24 cellular contexts compared by ENCODE assay signal in the genomic region with DNA sequence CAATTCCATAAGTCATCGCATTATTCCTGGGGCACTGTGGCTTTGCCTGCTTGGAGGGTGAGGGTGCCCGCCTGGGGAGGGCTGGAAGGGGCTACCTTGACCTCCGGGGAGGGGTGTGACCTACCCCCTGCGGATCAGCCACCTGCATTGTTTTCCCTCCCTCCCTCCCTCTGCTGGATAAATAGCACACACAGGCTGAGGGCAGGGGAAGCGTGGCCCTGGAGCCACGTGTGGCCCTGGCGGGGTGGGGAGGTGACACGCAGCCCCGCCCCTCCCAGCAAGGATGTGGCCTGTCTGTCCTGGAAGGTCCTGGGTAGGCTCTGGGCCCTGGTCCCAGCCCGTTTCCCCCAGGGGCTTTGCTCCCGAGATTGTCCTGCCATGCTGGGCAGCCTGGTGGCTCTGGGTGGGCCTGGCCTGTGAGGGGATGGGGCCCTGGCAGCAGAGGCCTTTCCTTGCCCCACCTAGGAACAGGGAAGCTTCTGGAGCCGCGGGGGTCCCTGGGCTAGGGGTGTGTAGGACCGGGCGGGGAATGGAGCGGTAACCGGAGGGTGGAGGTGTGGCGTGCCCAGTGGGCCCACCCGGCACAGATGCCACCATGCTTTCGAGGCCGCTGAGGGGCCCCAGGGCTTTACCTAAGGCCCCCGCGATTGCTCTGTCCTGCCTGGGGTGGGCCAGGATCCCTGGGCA. TPM values are rescaled to one million over a fixed set of nuclear protein-coding genes. Genes with fewer than 3 reads are reported as not detected.
DNase-seq lines count a peak whose midpoint lies in the region; ATAC-seq, FAIRE-seq and TF ChIP-seq lines count a peak whose summit lies in the region.
"Had no signal": no experiment of that assay in that cellular context is flagged by ENCODE, and none has a peak within 500 bp of the region (broad histone marks: within the 10 kb centered on the region; RNA-seq: fewer than 3 reads in every experiment).

No MANE protein-coding gene starts in this region.

- H3K4me3 ChIP-seq in H7 (ENCODE audit: insufficient read depth, low read depth, low read length) (no peak overlapping the region), keratinocyte (ENCODE audit: control insufficient read depth in 2 of 3, extremely low read depth in 1 of 3, insufficient read depth in 2 of 3, low read depth in 1 of 3, low read length in 3 of 3) (peak overlapping the region in 1 of 3 experiments; percentile 37), spleen (peak overlapping the region in 1 of 8 donors; percentile 39)
- H3K4me3 ChIP-seq: heart left ventricle, left lung had no signal

- no peaks in the 10 kb centered on the region for H3K36me3 ChIP-seq in H7 (replicated peaks; ENCODE audit: control insufficient read depth, insufficient read depth, low read length)
- peaks cover 0 to 2% of the 10 kb centered on the region in 2 experiments for H3K36me3 ChIP-seq in keratinocyte (ENCODE audit: control insufficient read depth in 2 of 2, extremely low read depth in 1 of 2, insufficient read depth in 2 of 2, low read length in 2 of 2)
- peaks cover 0 to 3% (median 0%) of the 10 kb centered on the region in 6 donors for H3K36me3 ChIP-seq in spleen
- H3K36me3 ChIP-seq: brain microvascular endothelial cell, heart left ventricle, left lung had no signal

- FAIRE-seq in keratinocyte (lab: Jason Lieb, UNC): no peak
- FAIRE-seq: colon, GM12892, H54, TTC549 had no signal

- H3K27ac ChIP-seq in keratinocyte (ENCODE audit: control insufficient read depth, insufficient read depth, low read length): no peak overlapping the region
- peak overlapping the region in 7 of 8 donors; percentile 3 to 78 (median 48) for H3K27ac ChIP-seq in spleen
- H3K27ac ChIP-seq: brain microvascular endothelial cell had no signal

- no peaks in the 10 kb centered on the region for H3K27me3 ChIP-seq in H7 (ENCODE audit: control insufficient read depth, insufficient read depth, low read length)
- H3K27me3 ChIP-seq in keratinocyte (ENCODE audit: control insufficient read depth, extremely low read depth, insufficient read depth, low read length): no peaks in the 10 kb centered on the region
- no peaks in the 10 kb centered on the region for H3K27me3 ChIP-seq in spleen (replicated peaks in 1 of 7)
- H3K27me3 ChIP-seq: brain microvascular endothelial cell, heart left ventricle, left lung had no signal

- intact Hi-C loops in spleen (cut with DNase I; ENCODE audit: low total_unique reads): no loop called here

- H3K9me3 ChIP-seq in T-helper 17 cell (ENCODE audit: control insufficient read depth, low read length, poor library complexity, severe bottlenecking) (no peaks in the 10 kb centered on the region), keratinocyte (ENCODE audit: control insufficient read depth, low read depth, low read length) (no peaks in the 10 kb centered on the region), spleen (no peaks in the 10 kb centered on the region)
- H3K9me3 ChIP-seq: heart left ventricle, left lung had no signal

- WGBS in spleen, 5 donors: 73 to 88% (median 74%) methylated on average over 6 to 23 of the region's 23 CpGs

- peak overlapping the region; percentile 61 for H3K4me2 ChIP-seq in keratinocyte (ENCODE audit: control insufficient read depth, extremely low read depth, insufficient read depth, low read depth, low read length)

- H3K4me1 Mint-ChIP-seq in T-helper 17 cell: peaks cover 4% of the 10 kb centered on the region
- H3K4me1 Mint-ChIP-seq in activated T-cell treated with anti-CD3 and anti-CD28 coated beads, Interleukin-2, amount 50 U/mL, for 72 hours (ENCODE audit: low read depth): no peaks in the 10 kb centered on the region
- H3K4me1 Mint-ChIP-seq: activated CD4-positive, alpha-beta T cell treated with anti-CD3 and anti-CD28 coated beads for 36 hours; activated CD8-positive, alpha-beta memory T cell treated with anti-CD3 and anti-CD28 coated beads, Interleukin-2, amount 10 ng/mL, durations not matched to agents 7 days and 5 days had no signal

- H3K4me3 Mint-ChIP-seq in T-helper 17 cell: no peak overlapping the region
- no peak overlapping the region for H3K4me3 Mint-ChIP-seq in activated T-cell treated with anti-CD3 and anti-CD28 coated beads, Interleukin-2, amount 50 U/mL, for 72 hours
- H3K4me3 Mint-ChIP-seq: activated CD4-positive, alpha-beta T cell treated with anti-CD3 and anti-CD28 coated beads for 36 hours; activated CD8-positive, alpha-beta memory T cell treated with anti-CD3 and anti-CD28 coated beads, Interleukin-2, amount 10 ng/mL, durations not matched to agents 7 days and 5 days; CD8-positive, alpha-beta T cell had no signal

- peaks cover 80% of the 10 kb centered on the region for H3K4me1 ChIP-seq in keratinocyte (ENCODE audit: control insufficient read depth, extremely low read depth, insufficient read depth, low read length)
- peaks cover 17 to 100% (median 55%) of the 10 kb centered on the region in 6 donors for H3K4me1 ChIP-seq in spleen

- H3K9me1 ChIP-seq in keratinocyte (ENCODE audit: control insufficient read depth, extremely low read depth, insufficient read depth, low read length): peaks cover 8% of the 10 kb centered on the region

- TF ChIP-seq CTCF in keratinocyte (optimal IDR thresholded peaks at IDR 0.05 in 1 of 3, IDR thresholded peaks at IDR 0.05 in 1 of 3, conservative IDR thresholded peaks at IDR 0.05 in 1 of 3; ENCODE audit: extremely low read depth in 1 of 3, insufficient read depth in 2 of 3, low read length in 3 of 3): no peak
- TF ChIP-seq CTCF in spleen (IDR thresholded peaks at IDR 0.05 in 8 of 11, conservative IDR thresholded peaks at IDR 0.05 in 3 of 11): no peak

- no peaks in the 10 kb centered on the region for H3K36me3 Mint-ChIP-seq in T-helper 17 cell (ENCODE audit: low read depth)
- no peaks in the 10 kb centered on the region for H3K36me3 Mint-ChIP-seq in activated T-cell treated with anti-CD3 and anti-CD28 coated beads, Interleukin-2, amount 50 U/mL, for 72 hours (ENCODE audit: insufficient read depth in 2 of 2)
- H3K36me3 Mint-ChIP-seq: activated CD8-positive, alpha-beta memory T cell treated with anti-CD3 and anti-CD28 coated beads, Interleukin-2, amount 10 ng/mL, durations not matched to agents 7 days and 5 days; CD8-positive, alpha-beta T cell had no signal

- peaks cover 16% of the 10 kb centered on the region for H3K79me2 ChIP-seq in keratinocyte (ENCODE audit: control insufficient read depth, insufficient read depth, low read length)

- TF ChIP-seq POLR2A in spleen (IDR thresholded peaks at IDR 0.05): no peak

- peak overlapping the region; percentile 68 for H3K9ac ChIP-seq in keratinocyte (ENCODE audit: control insufficient read depth, extremely low read depth, insufficient read depth, low read length)

- dilution Hi-C loops in keratinocyte (cut with MboI; ENCODE audit: extremely low pct_ligation_motif_present, low sequenced_read_pairs): no loop called here

- peak; percentile 74 for DNase-seq in H7
- DNase-seq in T-helper 17 cell: no peak
- no peak for DNase-seq in keratinocyte (ENCODE audit: low read depth, low spot score)
- DNase-seq in spleen: no peak
- DNase-seq in T-helper 1 cell: no peak
- DNase-seq in activated T-cell treated with anti-CD3 and anti-CD28 coated beads, Interleukin-2, amount 50 U/mL, for 72 hours: no peak
- DNase-seq: activated CD4-positive, alpha-beta T cell treated with anti-CD3 and anti-CD28 coated beads for 36 hours; activated CD8-positive, alpha-beta memory T cell treated with anti-CD3 and anti-CD28 coated beads, Interleukin-2, amount 10 ng/mL, durations not matched to agents 7 days and 5 days; brain microvascular endothelial cell; CD8-positive, alpha-beta T cell; DMS79; heart left ventricle; NCI-H2107; NCI-H510A treated with DMSO at 0.1 percent for 48 hours; retina; stimulated activated CD8-positive, alpha-beta memory T cell treated with anti-CD3 and anti-CD28 coated beads, Interleukin-4, amount 100 ng/mL, for 48 hours had no signal

- H2AFZ ChIP-seq in keratinocyte (ENCODE audit: control insufficient read depth, low read length): no peak overlapping the region

- no peaks in the 10 kb centered on the region for H3K9me3 Mint-ChIP-seq in activated T-cell treated with anti-CD3 and anti-CD28 coated beads, Interleukin-2, amount 50 U/mL, for 72 hours
- H3K9me3 Mint-ChIP-seq: activated T-helper 2 cell treated with anti-CD3 and anti-CD28 coated beads, Interferon-gamma antibody, Interleukin-2, Interleukin-4, amounts not matched to agents 10 μg/mL and 5 μg/mL and 100 μg/mL, durations not matched to agents 14 hours and 24 hours and 36 hours; CD8-positive, alpha-beta T cell had no signal

- peak; percentile 28 for ATAC-seq in T-helper 17 cell
- no peak for ATAC-seq in activated T-cell treated with anti-CD3 and anti-CD28 coated beads, Interleukin-2, amount 50 U/mL, for 72 hours (replicated peaks in 1 of 2)
- ATAC-seq in HG02973 (IDR thresholded peaks at IDR 0.05; ENCODE audit: unreplicated experiment): no peak
- ATAC-seq in HG03159 (IDR thresholded peaks at IDR 0.05; ENCODE audit: unreplicated experiment): no peak
- ATAC-seq: activated CD4-positive, alpha-beta T cell treated with anti-CD3 and anti-CD28 coated beads for 36 hours; activated CD8-positive, alpha-beta memory T cell treated with anti-CD3 and anti-CD28 coated beads, Interleukin-2, amount 10 ng/mL, durations not matched to agents 7 days and 5 days; CD8-positive, alpha-beta T cell; left lung had no signal

- no peak overlapping the region for H3K27ac Mint-ChIP-seq in T-helper 17 cell
- H3K27ac Mint-ChIP-seq in activated T-cell treated with anti-CD3 and anti-CD28 coated beads, Interleukin-2, amount 50 U/mL, for 72 hours: no peak overlapping the region
- H3K27ac Mint-ChIP-seq: activated CD4-positive, alpha-beta T cell treated with anti-CD3 and anti-CD28 coated beads for 36 hours; activated CD8-positive, alpha-beta memory T cell treated with anti-CD3 and anti-CD28 coated beads, Interleukin-2, amount 10 ng/mL, durations not matched to agents 7 days and 5 days; activated T-helper 2 cell treated with anti-CD3 and anti-CD28 coated beads, Interferon-gamma antibody, Interleukin-2, Interleukin-4, amounts not matched to agents 10 μg/mL and 5 μg/mL and 100 μg/mL, durations not matched to agents 14 hours and 24 hours and 36 hours; CD8-positive, alpha-beta T cell had no signal

- H4K20me1 ChIP-seq in keratinocyte (ENCODE audit: control insufficient read depth, extremely low read depth, insufficient read depth, low read length): peaks cover 5% of the 10 kb centered on the region

- H3K27me3 Mint-ChIP-seq in T-helper 17 cell: no peaks in the 10 kb centered on the region
- H3K27me3 Mint-ChIP-seq in activated T-cell treated with anti-CD3 and anti-CD28 coated beads, Interleukin-2, amount 50 U/mL, for 72 hours (ENCODE audit: low read depth): no peaks in the 10 kb centered on the region
- H3K27me3 Mint-ChIP-seq: activated CD4-positive, alpha-beta T cell treated with anti-CD3 and anti-CD28 coated beads for 36 hours; activated CD8-positive, alpha-beta memory T cell treated with anti-CD3 and anti-CD28 coated beads, Interleukin-2, amount 10 ng/mL, durations not matched to agents 7 days and 5 days had no signal

RNA-seq across cellular contexts. Expression of a gene that starts 33.4 kb away (rescaled TPM):
- 17.7 and 23.2 TPM in 2 replicates for total RNA-seq in H7 (2014; rRNA removed; shearing (Covaris generic))
- total RNA-seq in T-helper 17 cell (10 to 100 TPM in 1 of 2 donors, 1 to 10 TPM in 1; 7.5 to 10.6 TPM), spleen (100 to 1,000 TPM in 2 of 7 donors, 10 to 100 TPM in 5; 67.7 to 116 (median 95.6) TPM)
- polyA plus RNA-seq in keratinocyte (9.7 to 17.2 TPM (median 16.7 TPM) in 3 replicates), spleen (10 to 100 TPM; 10.9 to 40.4 (median 11.9) TPM)
- 15.9 TPM for polyA plus RNA-seq in keratinocyte (2011; ENCODE audit: low read depth)
- 10.5 and 21.8 TPM in 2 replicates for polyA plus RNA-seq in keratinocyte (2011; cell fraction: cytosol; rRNA removed)
- 19.4 and 29.5 TPM in 2 replicates for polyA plus RNA-seq in keratinocyte (2011; cell fraction: nucleus; rRNA removed)
- 30.5 and 34.7 TPM in 2 replicates for polyA plus RNA-seq in keratinocyte (2012; ENCODE audit: low replicate concordance)
- 19.2 to 55.3 TPM (median 30.6 TPM) in 3 replicates for polyA minus RNA-seq in keratinocyte
- polyA minus RNA-seq in keratinocyte (2011; cell fraction: cytosol; rRNA and poly(A)+ RNA removed): 50.6 TPM
- polyA minus RNA-seq in keratinocyte (2011; cell fraction: nucleus; rRNA and poly(A)+ RNA removed): 26.7 and 27.5 TPM in 2 replicates
- 10 to 100 TPM in 1 of 2 donors, 1 to 10 TPM in 1; 4.9 to 12.4 TPM for total RNA-seq in activated T-cell treated with anti-CD3 and anti-CD28 coated beads, Interleukin-2, amount 50 U/mL, for 72 hours
